8 cellular contexts compared by ENCODE assay signal in the genomic region with DNA sequence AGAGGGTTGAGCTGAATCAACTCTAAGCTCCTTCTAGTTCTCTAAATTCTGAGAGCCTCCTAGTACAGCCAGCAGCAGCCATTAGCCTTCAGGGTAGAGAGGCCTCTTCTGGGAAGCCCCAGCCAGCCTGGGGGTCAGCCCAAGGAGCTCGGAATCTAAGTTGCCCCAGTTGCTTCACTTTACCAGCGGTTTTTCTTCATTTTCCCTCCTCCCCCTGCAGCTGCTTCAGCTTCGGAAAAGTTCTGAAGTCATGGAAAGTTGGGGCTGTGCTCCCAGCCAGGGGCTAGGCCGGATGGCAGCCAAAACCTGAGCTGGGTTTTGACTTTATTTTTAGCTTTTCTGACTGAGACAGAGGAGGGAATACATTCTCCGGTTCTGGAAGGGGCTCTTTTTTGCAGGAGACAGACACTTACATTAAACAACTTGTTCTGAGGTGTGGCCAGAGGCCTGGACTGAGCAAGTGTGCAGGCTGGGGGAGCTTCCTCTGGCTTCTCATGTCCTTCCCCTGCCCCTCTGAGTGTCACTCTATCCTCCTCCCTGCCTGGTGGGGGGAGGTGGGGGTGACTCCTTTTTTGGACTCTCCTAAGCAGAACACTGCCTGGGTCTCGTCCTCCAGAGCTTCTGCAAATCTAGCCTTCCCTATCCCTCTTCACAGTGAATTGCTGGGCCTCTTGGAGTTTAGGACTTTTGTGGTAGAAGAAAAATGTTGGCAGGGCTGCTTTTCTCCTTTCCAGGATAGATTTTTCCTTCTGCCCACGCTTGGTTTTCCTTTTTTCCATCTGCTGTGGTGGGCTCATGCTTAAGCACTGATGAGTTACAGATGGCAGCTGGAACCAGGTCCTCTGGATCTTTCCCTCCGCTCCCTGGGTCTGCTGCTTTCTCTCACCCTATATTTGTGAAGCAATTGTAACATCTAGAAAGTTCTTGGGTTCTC. TPM values are rescaled to one million over a fixed set of nuclear protein-coding genes. Genes with fewer than 3 reads are reported as not detected.
DNase-seq lines count a peak whose midpoint lies in the region; ATAC-seq and TF ChIP-seq lines count a peak whose summit lies in the region.

No MANE protein-coding gene starts in this region.

- ATAC-seq in GM21526 (IDR thresholded peaks at IDR 0.05; ENCODE audit: low FRiP score, unreplicated experiment), result no peak

- intact Hi-C loops in PC-9 (cut with micrococcal nuclease; ENCODE audit: unreplicated experiment), result loop anchor here (10.0 kb wide), 1 partner anchor 376 kb away; the partner anchor contains the start of gene MEF2D

- H3K27ac ChIP-seq in PC-9, result peak overlapping the region; percentile 98

- H3K27me3 Mint-ChIP-seq in nephron progenitor cell (ENCODE audit: low read depth, poor library complexity), result no peaks in the 10 kb centered on the region

- H3K9me3 ChIP-seq in PC-9 (ENCODE audit: insufficient read depth, low read depth), result no peaks in the 10 kb centered on the region

- H3K4me1 Mint-ChIP-seq in nephron progenitor cell, result peaks cover 56% of the 10 kb centered on the region

- H3K27ac Mint-ChIP-seq in nephron progenitor cell, result peak overlapping the region; percentile 95

- peaks cover 12% of the 10 kb centered on the region; the same call in 1 of the 2 replicates for H4K20me1 ChIP-seq in PC-9 (ENCODE audit: insufficient read depth)

- H3K4me1 ChIP-seq in PC-9 (replicated peaks; ENCODE audit: insufficient read depth), result peaks cover 66% of the 10 kb centered on the region

- peak overlapping the region; percentile 60 for H3K4me3 Mint-ChIP-seq in nephron progenitor cell

- H3K4me3 ChIP-seq in BJ (ENCODE audit: low read depth, low read length) (peak overlapping the region; percentile 15), PC-9 (peak overlapping the region; percentile 20; the same call in 1 of the 2 replicates), epithelial cell of esophagus (ENCODE audit: low read length) (peak overlapping the region; percentile 4), H7 (ENCODE audit: insufficient read depth, low read depth, low read length) (no peak overlapping the region)

- no peaks in the 10 kb centered on the region for H3K9me2 ChIP-seq in PC-9 (ENCODE audit: insufficient read depth)

- no TSS peak for BruUV-seq in PC-9 (replicated peaks; lab: Mats Ljungman, UMichigan)

- TF ChIP-seq CTCF in BJ (IDR thresholded peaks at IDR 0.05; ENCODE audit: insufficient read depth, low read depth, low read length), result no peak
- TF ChIP-seq CTCF in PC-9 (conservative IDR thresholded peaks at IDR 0.05), result no peak
- no peak for TF ChIP-seq CTCF in epithelial cell of esophagus (IDR thresholded peaks at IDR 0.05; ENCODE audit: insufficient read depth, low read depth, low read length, missing control alignments)
- no peak for TF ChIP-seq CTCF in nephron progenitor cell (IDR thresholded peaks at IDR 0.05)

- peaks cover 72% of the 10 kb centered on the region for H3F3A ChIP-seq in PC-9 (ENCODE audit: insufficient read depth, low read depth)

- H3K36me3 Mint-ChIP-seq in nephron progenitor cell (ENCODE audit: low read depth), result peaks cover 10% of the 10 kb centered on the region

- DNase-seq in BJ (ENCODE audit: low read depth), result peak; percentile 82
- DNase-seq in PC-9, result no peak
- DNase-seq in epithelial cell of esophagus (ENCODE audit: low read depth), result no peak
- no peak for DNase-seq in nephron progenitor cell
- DNase-seq in retina, result no peak
- no peak for DNase-seq in H7
- no peak for DNase-seq in HuH-7 (ENCODE audit: low spot score)

- H2AFZ ChIP-seq in PC-9, result no peak overlapping the region

- H3K36me3 ChIP-seq in BJ (ENCODE audit: control insufficient read depth, insufficient read depth, low read length), result peaks cover 19% of the 10 kb centered on the region
- H3K36me3 ChIP-seq in PC-9 (ENCODE audit: low read depth), result peaks cover 20% of the 10 kb centered on the region
- peaks cover 5% of the 10 kb centered on the region for H3K36me3 ChIP-seq in H7 (replicated peaks; ENCODE audit: control insufficient read depth, insufficient read depth, low read length)

- H3K27me3 ChIP-seq in BJ (ENCODE audit: control insufficient read depth, insufficient read depth, low read length) (no peaks in the 10 kb centered on the region), PC-9 (ENCODE audit: insufficient read depth, low read depth) (no peaks in the 10 kb centered on the region), H7 (ENCODE audit: control insufficient read depth, insufficient read depth, low read length) (no peaks in the 10 kb centered on the region)

- POLR2A ChIA-PET in BJ (lab: Charles Lee) (interaction anchor here (0.5 to 1.4 kb wide), 8 partner anchors 10 to 84 kb away, joined by 3 to 12 read pairs (median 4); partner anchors contain the start of genes LMNA and PMF1), PC-9 (lab: Charles Lee; ENCODE audit: unreplicated experiment) (interaction anchor here (0.6 to 0.8 kb wide), 5 partner anchors 10 to 365 kb away, joined by 3 to 4 read pairs (median 3); partner anchors contain the start of gene SLC25A44)

- CTCF ChIA-PET in BJ (lab: Yijun Ruan, JAX) (interaction anchor here (0.6 to 33.9 kb wide), 20 partner anchors 11 to 249 kb away, joined by 3 to 983 read pairs (median 4); partner anchors contain the start of genes LMNA and PMF1), PC-9 (lab: Charles Lee) (interaction anchor here (0.7 to 3.1 kb wide), 6 partner anchors 12 to 188 kb away, joined by 3 to 31 read pairs (median 5); no protein-coding TSS in a partner anchor)

- H3K4me2 ChIP-seq in PC-9, result peak overlapping the region; percentile 99

- no peaks in the 10 kb centered on the region for H3K9me3 Mint-ChIP-seq in nephron progenitor cell

- peaks cover 81% of the 10 kb centered on the region for H3K79me2 ChIP-seq in PC-9 (ENCODE audit: low read depth)

RNA-seq across cellular contexts. Expression of gene LMNA, which starts 14.5 kb away (rescaled TPM):
- polyA plus RNA-seq in BJ (2011; rRNA removed), result 537 and 840 TPM in 2 replicates
- polyA minus RNA-seq in BJ (2011; rRNA and poly(A)+ RNA removed), result 412 and 437 TPM in 2 replicates
- total RNA-seq in PC-9 (2021), result 569 and 580 TPM in 2 replicates
- total RNA-seq in H7 (2014; rRNA removed; shearing (Covaris generic)), result 101 and 119 TPM in 2 replicates

RNA-seq across cellular contexts. Expression of gene SEMA4A, which starts 24.4 kb away (rescaled TPM):
- polyA plus RNA-seq in BJ (2011; rRNA removed), result 0.49 and 0.77 TPM in 2 replicates
- polyA minus RNA-seq in BJ (2011; rRNA and poly(A)+ RNA removed), result 0.19 and 0.82 TPM in 2 replicates
- 16.2 and 19.1 TPM in 2 replicates for total RNA-seq in PC-9 (2021)
- 10.3 and 15.8 TPM in 2 replicates for total RNA-seq in H7 (2014; rRNA removed; shearing (Covaris generic))

RNA-seq across cellular contexts. Expression of gene MEX3A, which starts 46.8 kb away (rescaled TPM):
- polyA plus RNA-seq in BJ (2011; rRNA removed), result 1.9 TPM in 2 replicates
- 1.8 and 2.4 TPM in 2 replicates for polyA minus RNA-seq in BJ (2011; rRNA and poly(A)+ RNA removed)
- total RNA-seq in PC-9 (2021), result 6.6 and 7.2 TPM in 2 replicates
- total RNA-seq in H7 (2014; rRNA removed; shearing (Covaris generic)), result 52.7 and 65.2 TPM in 2 replicates
